Comparison of ENCODE assay signal across 8 cellular contexts in the genomic region with DNA sequence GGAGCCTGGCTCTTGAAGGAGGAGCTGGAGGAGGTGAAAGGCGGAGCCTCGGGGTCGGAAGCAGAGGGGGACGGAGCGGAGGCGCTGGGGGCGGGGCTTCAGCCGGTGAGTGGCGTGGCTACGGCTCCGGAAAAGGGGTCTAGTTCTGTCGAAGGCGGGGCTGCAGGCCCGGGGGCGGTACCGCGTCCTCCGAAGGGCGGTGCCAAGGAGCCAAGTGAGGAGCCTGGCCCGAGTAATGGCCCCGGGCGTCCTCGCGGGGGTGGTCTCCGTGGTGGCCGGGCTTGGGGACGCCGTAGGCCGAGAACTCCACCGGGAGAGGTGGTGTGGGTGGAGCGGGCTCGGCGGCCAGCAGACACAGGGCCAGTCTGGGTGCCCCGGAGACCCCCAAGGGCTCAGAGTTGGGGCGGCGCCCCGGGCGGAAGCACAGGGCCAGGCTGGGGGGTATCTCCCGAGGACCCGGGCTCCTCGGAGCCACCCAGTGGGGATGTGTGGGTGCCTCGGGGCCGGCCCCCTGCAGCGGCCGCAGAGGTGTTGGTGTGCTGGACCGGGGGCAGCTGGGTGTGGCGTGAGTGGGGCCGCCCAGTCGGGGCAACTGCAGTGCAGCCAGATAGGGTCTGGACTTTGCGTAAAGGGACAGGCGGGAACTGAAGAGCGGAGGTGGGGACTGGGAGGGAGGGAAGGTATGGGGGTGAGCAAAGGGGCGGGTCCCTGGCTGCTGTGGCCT. TPM values are rescaled to one million over a fixed set of nuclear protein-coding genes. Genes with fewer than 3 reads are reported as not detected.
DNase-seq lines count a peak whose midpoint lies in the region; ATAC-seq and TF ChIP-seq lines count a peak whose summit lies in the region.

No MANE protein-coding gene starts in this region.

- no peaks in the 10 kb centered on the region for H3K27me3 ChIP-seq in H7 (ENCODE audit: control insufficient read depth, insufficient read depth, low read length)
- H3K27me3 ChIP-seq in MG63: no peaks in the 10 kb centered on the region
- H3K27me3 ChIP-seq in gastroesophageal sphincter: no peaks in the 10 kb centered on the region

- TF ChIP-seq EP300 in gastroesophageal sphincter (IDR thresholded peaks at IDR 0.05): no peak

- H3K9me3 ChIP-seq in MG63: no peaks in the 10 kb centered on the region
- H3K9me3 ChIP-seq in gastroesophageal sphincter: no peaks in the 10 kb centered on the region

- peaks cover 0 to 56% (median 39%) of the 10 kb centered on the region in 3 donors for H3K4me1 ChIP-seq in gastroesophageal sphincter

- WGBS in gastroesophageal sphincter (ENCODE audit: low coverage in 1 of 2), 2 donors: 0% methylated on average over 2 to 3 of the region's 53 CpGs

- ATAC-seq in gastroesophageal sphincter: peak; percentile 1

- peak; percentile 99 for DNase-seq in ELR (ENCODE audit: low read depth)
- DNase-seq in H7: peak; percentile 100
- peak; percentile 97 for DNase-seq in MG63
- peak; percentile 92 for DNase-seq in SHP77 (lab: John Stamatoyannopoulos, UW)
- DNase-seq in activated gamma-delta T cell (lab: John Stamatoyannopoulos, UW): peak; percentile 99
- DNase-seq in non-pigmented ciliary epithelial cell (ENCODE audit: low read depth): peak; percentile 97
- peak in 30 of 49 donors; percentile 95 to 100 (median 99) for DNase-seq in substantia nigra (lab: John Stamatoyannopoulos, UW)

- peak in 2 of 4 experiments; percentile 8 to 25 for TF ChIP-seq CTCF in gastroesophageal sphincter (IDR thresholded peaks at IDR 0.05)

- H3K4me3 ChIP-seq in H7 (ENCODE audit: insufficient read depth, low read depth, low read length) (peak overlapping the region; percentile 94), MG63 (peak overlapping the region; percentile 84), gastroesophageal sphincter (peak overlapping the region; percentile 76 to 95)

- peak; percentile 35 to 49 for TF ChIP-seq POLR2A in gastroesophageal sphincter (IDR thresholded peaks at IDR 0.05)

- H3K27ac ChIP-seq in gastroesophageal sphincter (peak overlapping the region; percentile 72 to 100 (median 97)), substantia nigra (ENCODE audit: low read depth, low read length, poor library complexity, severe bottlenecking) (peak overlapping the region; percentile 99)

- H3K36me3 ChIP-seq in H7 (replicated peaks; ENCODE audit: control insufficient read depth, insufficient read depth, low read length) (peaks cover 18% of the 10 kb centered on the region), MG63 (peaks cover 41% of the 10 kb centered on the region), gastroesophageal sphincter (peaks cover 0 to 46% of the 10 kb centered on the region in 2 donors)

RNA-seq across cellular contexts. Expression of a gene that starts 0.7 kb away (rescaled TPM):
- 62.0 and 63.8 TPM in 2 replicates for total RNA-seq in H7 (2014; rRNA removed; shearing (Covaris generic))
- total RNA-seq in MG63 (2014; rRNA removed; shearing (Covaris generic); ENCODE audit: low replicate concordance): 22.8 and 50.8 TPM in 2 replicates
- 10 to 100 TPM; 45.5 to 78.3 (median 58.4) TPM for total RNA-seq in gastroesophageal sphincter

RNA-seq across cellular contexts. Expression of a gene that starts 5.2 kb away (rescaled TPM):
- total RNA-seq in H7 (2014; rRNA removed; shearing (Covaris generic)): 461 and 540 TPM in 2 replicates
- total RNA-seq in MG63 (2014; rRNA removed; shearing (Covaris generic); ENCODE audit: low replicate concordance): 506 and 662 TPM in 2 replicates
- 100 to 1,000 TPM in 1 of 4 donors, 10 to 100 TPM in 3; 37.2 to 123 (median 70.9) TPM for total RNA-seq in gastroesophageal sphincter

RNA-seq across cellular contexts. Expression of a gene that starts 7.2 kb away (rescaled TPM):
- 17.6 and 22.4 TPM in 2 replicates for total RNA-seq in H7 (2014; rRNA removed; shearing (Covaris generic))
- total RNA-seq in MG63 (2014; rRNA removed; shearing (Covaris generic); ENCODE audit: low replicate concordance): 9.3 and 19.0 TPM in 2 replicates
- 100 to 1,000 TPM in 2 of 4 donors, 10 to 100 TPM in 2; 49.9 to 152 (median 88.6) TPM for total RNA-seq in gastroesophageal sphincter

RNA-seq across cellular contexts. Expression of a gene that starts 9.7 kb away (rescaled TPM):
- total RNA-seq in H7 (2014; rRNA removed; shearing (Covaris generic)): 70.0 and 87.0 TPM in 2 replicates
- 24.8 and 37.4 TPM in 2 replicates for total RNA-seq in MG63 (2014; rRNA removed; shearing (Covaris generic); ENCODE audit: low replicate concordance)
- 10 to 100 TPM; 16.2 to 33.2 (median 25.1) TPM for total RNA-seq in gastroesophageal sphincter

RNA-seq across cellular contexts. Expression of a gene that starts 11.2 kb away (rescaled TPM):
- total RNA-seq in H7 (2014; rRNA removed; shearing (Covaris generic)): 12.0 and 18.0 TPM in 2 replicates
- total RNA-seq in MG63 (2014; rRNA removed; shearing (Covaris generic); ENCODE audit: low replicate concordance): 1.6 and 3.5 TPM in 2 replicates
- total RNA-seq in gastroesophageal sphincter: 10 to 100 TPM in 3 of 4 donors, 1 to 10 TPM in 1; 7.1 to 33.5 (median 28.9) TPM

Comparison
In these comparisons a context has a peak if more than half of its experiments do, and no peak if none do; other contexts are left out.
1. Peak in every context shown above with its lines: DNase-seq, ATAC-seq, H3K4me3 ChIP-seq and H3K27ac ChIP-seq.